ENCODE assay signal across 23 cellular contexts in genomic region chr10:112785089-112785488, GRCh38.
"Had no signal": no experiment of that assay in that cellular context is flagged by ENCODE, and none has a peak within 500 bp of the region (broad histone marks: within the 10 kb centered on the region; RNA-seq: fewer than 3 reads in every experiment).

No MANE protein-coding gene starts in this region.

- H3K36me3 ChIP-seq: adrenal gland, ascending aorta, colonic mucosa, neutrophil, suprapubic skin, uterus, WERI-Rb-1 had no signal

- DNase-seq: activated naive CD4-positive, alpha-beta T cell; activated T-cell treated with anti-CD3 and anti-CD28 coated beads, Interleukin-2, amount 50 U/mL, for 1 hour; colonic mucosa; dorsolateral prefrontal cortex; hypothalamus; islet precursor cell; left colon; naive thymus-derived CD8-positive, alpha-beta T cell; small intestine; stimulated activated CD4-positive, alpha-beta T cell treated with anti-CD3 and anti-CD28 coated beads, Interleukin-2, amount 100 ng/mL, for 24 hours; stimulated activated naive CD8-positive, alpha-beta T cell treated with anti-CD3 and anti-CD28 coated beads, Interleukin-15, amount 100 ng/mL, for 72 hours; T-helper 1 cell; uterus; WERI-Rb-1 had no signal

- H3K4me1 ChIP-seq: ascending aorta, colonic mucosa, esophagus muscularis mucosa, suprapubic skin, tibial nerve, uterus had no signal

- H3K27ac ChIP-seq: adrenal gland, ascending aorta, colonic mucosa, dorsolateral prefrontal cortex, esophagus muscularis mucosa, neutrophil, suprapubic skin, tibial nerve, WERI-Rb-1 had no signal

- ATAC-seq: activated T-helper 17 cell treated with anti-CD3 and anti-CD28 coated beads, Interleukin-2, amount 50 U/mL, for 72 hours; left colon; naive thymus-derived CD8-positive, alpha-beta T cell; sciatic nerve; stimulated activated effector memory CD8-positive, alpha-beta T cell treated with anti-CD3 and anti-CD28 coated beads, Interleukin-12 subunit alpha, Interleukin-12 subunit beta, amount 100 ng/mL, for 72 hours; stimulated activated naive CD8-positive, alpha-beta T cell treated with anti-CD3 and anti-CD28 coated beads, Interleukin-15, amount 100 ng/mL, for 72 hours had no signal

- H3K27me3 ChIP-seq: adrenal gland, ascending aorta, colonic mucosa, dorsolateral prefrontal cortex, esophagus muscularis mucosa, neutrophil, suprapubic skin, tibial nerve, uterus had no signal

- H3K4me3 ChIP-seq: adrenal gland, ascending aorta, colonic mucosa, dorsolateral prefrontal cortex, esophagus muscularis mucosa, suprapubic skin, tibial nerve, uterus had no signal

- H3K9me3 ChIP-seq: adrenal gland, colonic mucosa, neutrophil, suprapubic skin, uterus had no signal
